ENCODE assay signal across 8 cellular contexts in the genomic region with DNA sequence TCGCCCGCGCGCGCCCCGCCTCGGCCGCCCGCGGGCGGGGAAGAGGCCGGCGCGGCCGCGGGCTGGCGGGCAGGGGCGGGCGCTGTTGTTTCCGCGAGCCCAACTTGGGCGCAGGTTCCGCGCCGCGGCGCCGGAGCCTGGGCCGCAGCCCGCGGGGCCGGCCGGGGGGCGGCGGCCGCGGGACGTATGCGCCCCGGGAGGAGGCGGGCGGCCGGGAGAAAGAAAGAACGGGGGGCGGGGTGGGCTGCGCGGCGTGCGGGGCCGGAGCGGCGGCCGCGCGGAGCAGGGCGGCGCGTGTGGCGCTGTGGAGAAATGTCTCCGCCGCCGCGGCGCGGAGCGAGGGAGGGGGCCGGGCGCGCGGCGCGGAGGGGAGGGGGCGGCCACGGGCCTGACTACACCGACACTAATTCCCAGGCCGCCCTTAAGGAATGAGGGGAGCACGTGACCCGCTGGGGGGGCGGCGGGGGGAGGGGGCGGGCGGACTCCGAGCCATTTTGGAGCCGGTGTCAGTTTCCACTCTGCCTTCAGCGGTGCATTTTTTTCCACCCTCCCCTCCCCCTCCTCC. TPM values are rescaled to one million over a fixed set of nuclear protein-coding genes. Genes with fewer than 3 reads are reported as not detected.
DNase-seq lines count a peak whose midpoint lies in the region; ATAC-seq and TF ChIP-seq lines count a peak whose summit lies in the region.

Gene BMI1, plus strand, starts transcription at position 509 of the 565 bp plus-strand sequence. CDS start 5,351 bp downstream, outside the sequence.

- H3K4me3 ChIP-seq in KMS-11 (IDR thresholded peaks at IDR 0.05; ENCODE audit: insufficient read depth, low read depth, low read length): no peak within 1 kb of the TSS
- peak within 1 kb of the TSS; percentile 100 for H3K4me3 ChIP-seq in SJCRH30
- H3K4me3 ChIP-seq in neural progenitor cell: peak within 1 kb of the TSS; percentile 81
- H3K4me3 ChIP-seq in uterus: peak within 1 kb of the TSS; percentile 56 to 69

- no peaks in the 10 kb centered on the region for H4K20me1 ChIP-seq in KMS-11 (ENCODE audit: insufficient read depth)
- H4K20me1 ChIP-seq in neural progenitor cell (ENCODE audit: low read depth): peaks cover 61% of the 10 kb centered on the region

- H3K4me1 ChIP-seq in KMS-11 (ENCODE audit: low read depth, poor library complexity, severe bottlenecking) (peaks cover 32% of the 10 kb centered on the region), SJCRH30 (peaks cover 29% of the 10 kb centered on the region), neural progenitor cell (peaks cover 25% of the 10 kb centered on the region), uterus (peaks cover under 1 to 7% of the 10 kb centered on the region in 2 donors)

- H3K79me2 ChIP-seq in KMS-11 (ENCODE audit: insufficient read depth, low read depth): peaks cover 77% of the 10 kb centered on the region
- peaks cover 32% of the 10 kb centered on the region for H3K79me2 ChIP-seq in neural progenitor cell (ENCODE audit: low read depth)

- peak within 1 kb of the TSS; percentile 96 for H3K4me2 ChIP-seq in KMS-11
- H3K4me2 ChIP-seq in neural progenitor cell: peak within 1 kb of the TSS; percentile 88

- H3K27me3 Mint-ChIP-seq in neural progenitor cell (ENCODE audit: insufficient read depth, low read depth): peaks cover 42% of the 10 kb centered on the region

- intact Hi-C loops in uterus (cut with DNase I; ENCODE audit: low total_unique reads): loop anchor here (10.0 kb wide), 2 partner anchors 114 to 826 kb away; no protein-coding TSS in a partner anchor

- H3K27ac Mint-ChIP-seq in neural progenitor cell: peak within 1 kb of the TSS; percentile 94

- peaks cover 17% of the 10 kb centered on the region for H3K27me3 ChIP-seq in KMS-11 (ENCODE audit: insufficient read depth, low read depth)
- H3K27me3 ChIP-seq in SJCRH30: peaks cover 6% of the 10 kb centered on the region
- H3K27me3 ChIP-seq in neural progenitor cell: peaks cover 73% of the 10 kb centered on the region
- H3K27me3 ChIP-seq in uterus: no peaks in the 10 kb centered on the region

- no peak for TF ChIP-seq CTCF in KMS-11 (conservative IDR thresholded peaks at IDR 0.05; ENCODE audit: low read depth, low read length)
- no peak for TF ChIP-seq CTCF in neural progenitor cell (IDR thresholded peaks at IDR 0.05)
- TF ChIP-seq CTCF in uterus (IDR thresholded peaks at IDR 0.05): peak in 1 of 4 experiments; percentile 5

- peaks cover 6% of the 10 kb centered on the region for H3K9me3 Mint-ChIP-seq in neural progenitor cell

- no peak for TF ChIP-seq POLR2A in uterus (IDR thresholded peaks at IDR 0.05)

- H3K9me3 ChIP-seq in SJCRH30 (replicated peaks) (no peaks in the 10 kb centered on the region), neural progenitor cell (ENCODE audit: low read depth) (no peaks in the 10 kb centered on the region), uterus (no peaks in the 10 kb centered on the region)

- peak; percentile 14 for ATAC-seq in GM19025 (IDR thresholded peaks at IDR 0.05; ENCODE audit: low read depth, unreplicated experiment)

- peak within 1 kb of the TSS; percentile 99 for H3K9ac ChIP-seq in KMS-11
- H3K9ac ChIP-seq in neural progenitor cell: peak within 1 kb of the TSS; percentile 31

- H3K36me3 Mint-ChIP-seq in neural progenitor cell: peaks cover 5% of the 10 kb centered on the region

- peaks cover 5% of the 10 kb centered on the region; the same call in 1 of the 2 replicates for H3K36me3 ChIP-seq in KMS-11 (ENCODE audit: insufficient read depth)
- H3K36me3 ChIP-seq in SJCRH30: 0 out of 2 replicates have a peak, but pooled peaks cover 2% of the 10 kb centered on the region
- H3K36me3 ChIP-seq in neural progenitor cell: no peaks in the 10 kb centered on the region
- H3K36me3 ChIP-seq in uterus: no peaks in the 10 kb centered on the region

- peak within 1 kb of the TSS; percentile 98 for H3K4me3 Mint-ChIP-seq in neural progenitor cell

- H3F3A ChIP-seq in neural progenitor cell (ENCODE audit: low read depth): peaks cover 60% of the 10 kb centered on the region

- peaks cover 52% of the 10 kb centered on the region for H3K4me1 Mint-ChIP-seq in neural progenitor cell

- H3K27ac ChIP-seq in KMS-11 (peak within 1 kb of the TSS; percentile 97), SJCRH30 (peak within 1 kb of the TSS; percentile 90), neural progenitor cell (no peak within 1 kb of the TSS), uterus (peak within 1 kb of the TSS; percentile 76 to 96)

- DNase-seq in AG20443 (ENCODE audit: low spot score) (peak; percentile 90), SJCRH30 (peak; percentile 84 to 87), globus pallidus (ENCODE audit: low spot score) (peak; percentile 82), neural progenitor cell (ENCODE audit: low spot score) (peak; percentile 90), uterus (peak; percentile 79 to 80)
- DNase-seq in activated naive CD8-positive, alpha-beta T cell treated with anti-CD3 and anti-CD28 coated beads, Interleukin-2, amount 50 U/mL, for 16 hours (ENCODE audit: low read depth, low spot score): peak; percentile 29

- H2AFZ ChIP-seq in KMS-11 (ENCODE audit: low read depth) (no peak within 1 kb of the TSS), neural progenitor cell (replicated peaks) (peak within 1 kb of the TSS; percentile 74)

RNA-seq across cellular contexts. Expression of gene BMI1, which starts in this region (rescaled TPM):
- 81.9 and 103 TPM in 2 replicates for total RNA-seq in SJCRH30 (2014; rRNA removed; shearing (Covaris generic))
- 39.9 and 59.1 TPM in 2 replicates for total RNA-seq in neural progenitor cell (ENCODE audit: low replicate concordance)
- 10 to 100 TPM; 50.2 to 85.7 (median 64.7) TPM for total RNA-seq in uterus

Comparison
In these comparisons a context has a peak if more than half of its experiments do, and no peak if none do; other contexts are left out.
1. DNase-seq: peak in every context shown above with its lines; median percentile 90 in AG20443; 90 in neural progenitor cell; 86 in SJCRH30; 82 in globus pallidus; 80 in uterus; 29 in activated naive CD8-positive, alpha-beta T cell treated with anti-CD3 and anti-CD28 coated beads, Interleukin-2, amount 50 U/mL, for 16 hours.